13 cellular contexts compared by ENCODE assay signal in genomic region chr1:182806015-182806678, GRCh38. TPM values are rescaled to one million over a fixed set of nuclear protein-coding genes. Genes with fewer than 3 reads are reported as not detected.
A peak's percentile ranks its signal among the peaks of the same experiment; 100 is the strongest.
DNase-seq lines count a peak whose midpoint lies in the region; ATAC-seq, FAIRE-seq and TF ChIP-seq lines count a peak whose summit lies in the region.
"Had no signal": no experiment of that assay in that cellular context is flagged by ENCODE, and none has a peak within 500 bp of the region (broad histone marks: within the 10 kb centered on the region; RNA-seq: fewer than 3 reads in every experiment).

No MANE protein-coding gene starts in this region.

- no peak for TF ChIP-seq EP300 in sigmoid colon (IDR thresholded peaks at IDR 0.05)

- no peak overlapping the region for H3K27ac ChIP-seq in OCI-LY7 (ENCODE audit: low read depth, low read length, poor library complexity, severe bottlenecking)
- no peak overlapping the region for H3K27ac ChIP-seq in sigmoid colon

- TF ChIP-seq CTCF in D721Med (IDR thresholded peaks at IDR 0.05; ENCODE audit: insufficient read depth, missing control alignments) (peak; percentile 34), OCI-LY7 (conservative IDR thresholded peaks at IDR 0.05; ENCODE audit: low read length) (peak; percentile 70), sigmoid colon (IDR thresholded peaks at IDR 0.05) (no peak)

- FAIRE-seq in D721Med (lab: Jason Lieb, UNC) = no peak
- FAIRE-seq: RCC 7860 had no signal

- H3K9me3 ChIP-seq in OCI-LY7 (ENCODE audit: low read length) (no peaks in the 10 kb centered on the region), sigmoid colon (no peaks in the 10 kb centered on the region)

- no peak overlapping the region for H3K27ac Mint-ChIP-seq in stimulated activated memory B cell treated with anti-CD40 and anti-IgM and Interleukin-4, amounts not matched to agents 10 μg/mL and 1 μg/mL and 100 μg/mL, for 72 hours
- H3K27ac Mint-ChIP-seq: activated naive CD4-positive, alpha-beta T cell treated with anti-CD3 and anti-CD28 coated beads, Interleukin-2, amount 50 U/mL, for 24 hours had no signal

- no peaks in the 10 kb centered on the region for H3K27me3 ChIP-seq in sigmoid colon

- H3K4me2 ChIP-seq in OCI-LY7 (ENCODE audit: low read length) = no peak overlapping the region

- no peaks in the 10 kb centered on the region for H3K9me3 Mint-ChIP-seq in stimulated activated memory B cell treated with anti-CD40 and anti-IgM and Interleukin-4, amounts not matched to agents 10 μg/mL and 1 μg/mL and 100 μg/mL, for 72 hours
- H3K9me3 Mint-ChIP-seq: activated naive CD4-positive, alpha-beta T cell treated with anti-CD3 and anti-CD28 coated beads, Interleukin-2, amount 50 U/mL, for 24 hours; naive B cell had no signal

- H4K20me1 ChIP-seq in OCI-LY7 (ENCODE audit: insufficient read depth, low read length) = no peaks in the 10 kb centered on the region

- no peaks in the 10 kb centered on the region for H3K9me2 ChIP-seq in OCI-LY7 (ENCODE audit: insufficient read depth, low read length)

- H2AFZ ChIP-seq in OCI-LY7 (ENCODE audit: low read length) = no peak overlapping the region

- H3K27me3 Mint-ChIP-seq in stimulated activated memory B cell treated with anti-CD40 and anti-IgM and Interleukin-4, amounts not matched to agents 10 μg/mL and 1 μg/mL and 100 μg/mL, for 72 hours = no peaks in the 10 kb centered on the region
- H3K27me3 Mint-ChIP-seq: activated naive CD4-positive, alpha-beta T cell treated with anti-CD3 and anti-CD28 coated beads, Interleukin-2, amount 50 U/mL, for 24 hours; CD4-positive, CD25-positive, alpha-beta regulatory T cell had no signal

- H3K4me3 ChIP-seq in OCI-LY7 (ENCODE audit: low read depth, low read length, poor library complexity, severe bottlenecking) = no peak overlapping the region
- no peak overlapping the region for H3K4me3 ChIP-seq in sigmoid colon

- POLR2A ChIA-PET in OCI-LY7 (lab: Charles Lee) = no interaction called here

- DNase-seq in D721Med (ENCODE audit: insufficient read length, low spot score) (no peak), HT-29 (ENCODE audit: low spot score) (peak; percentile 18), OCI-LY7 (ENCODE audit: low spot score) (peak; percentile 35), iPS-NIHi7 (ENCODE audit: extremely low spot score) (peak; percentile 94), SW480 (ENCODE audit: low spot score) (no peak), Right ventricle myocardium inferior (ENCODE audit: missing footprints) (no peak), sigmoid colon (no peak)
- DNase-seq: CD4-positive, CD25-positive, alpha-beta regulatory T cell; naive B cell; substantia nigra had no signal

- no peak for ATAC-seq in stimulated activated memory B cell treated with anti-CD40 and anti-IgM and Interleukin-4, amounts not matched to agents 10 μg/mL and 1 μg/mL and 100 μg/mL, for 72 hours
- ATAC-seq in Right ventricle myocardium inferior = no peak

- 73 to 76% methylated on average over 11 of the region's 11 CpGs for WGBS in sigmoid colon, 2 donors

- H3K36me3 ChIP-seq in OCI-LY7 (ENCODE audit: insufficient read depth, low read length) (no peaks in the 10 kb centered on the region), sigmoid colon (peaks cover 0 to 38% (median 6%) of the 10 kb centered on the region in 4 donors)

- H3K79me2 ChIP-seq in OCI-LY7 (ENCODE audit: insufficient read depth, low read depth, low read length) = no peaks in the 10 kb centered on the region

- H3K4me1 Mint-ChIP-seq in stimulated activated memory B cell treated with anti-CD40 and anti-IgM and Interleukin-4, amounts not matched to agents 10 μg/mL and 1 μg/mL and 100 μg/mL, for 72 hours = no peaks in the 10 kb centered on the region
- H3K4me1 Mint-ChIP-seq: activated naive CD4-positive, alpha-beta T cell treated with anti-CD3 and anti-CD28 coated beads, Interleukin-2, amount 50 U/mL, for 24 hours; CD4-positive, CD25-positive, alpha-beta regulatory T cell; naive B cell had no signal

- CTCF ChIA-PET in OCI-LY7 (lab: Charles Lee; ENCODE audit: unreplicated experiment) = no interaction called here

- peaks cover 30% of the 10 kb centered on the region for H3K36me3 Mint-ChIP-seq in stimulated activated memory B cell treated with anti-CD40 and anti-IgM and Interleukin-4, amounts not matched to agents 10 μg/mL and 1 μg/mL and 100 μg/mL, for 72 hours

- BruUV-seq in OCI-LY7 (replicated peaks; lab: Mats Ljungman, UMichigan) = no TSS peak

- intact Hi-C loops in OCI-LY7 (cut with micrococcal nuclease; ENCODE audit: unreplicated experiment) (no loop called here), Right ventricle myocardium inferior (cut with DNase I) (no loop called here), sigmoid colon (cut with DNase I) (no loop called here)

- no peak overlapping the region for H3K4me3 Mint-ChIP-seq in stimulated activated memory B cell treated with anti-CD40 and anti-IgM and Interleukin-4, amounts not matched to agents 10 μg/mL and 1 μg/mL and 100 μg/mL, for 72 hours
- H3K4me3 Mint-ChIP-seq: activated naive CD4-positive, alpha-beta T cell treated with anti-CD3 and anti-CD28 coated beads, Interleukin-2, amount 50 U/mL, for 24 hours; CD4-positive, CD25-positive, alpha-beta regulatory T cell; naive B cell had no signal

- H3K4me1 ChIP-seq in OCI-LY7 (ENCODE audit: insufficient read depth, low read length, poor library complexity, severe bottlenecking) (no peaks in the 10 kb centered on the region), sigmoid colon (no peaks in the 10 kb centered on the region)

- no peak for TF ChIP-seq POLR2A in sigmoid colon (IDR thresholded peaks at IDR 0.05)

RNA-seq across cellular contexts. Expression of gene NPL, which starts 16.6 kb away (rescaled TPM):
- total RNA-seq in HT-29 (2014; rRNA removed; shearing (Covaris generic)) = 0.86 and 3.0 TPM in 2 replicates
- total RNA-seq in OCI-LY7 (2014; rRNA removed; shearing (Covaris generic)) = 2.2 and 4.1 TPM in 2 replicates
- total RNA-seq in OCI-LY7 (2022) (6.3 and 7.0 TPM in 2 replicates), Right ventricle myocardium inferior (6.1 TPM), sigmoid colon (10 to 100 TPM in 2 of 4 donors, 1 to 10 TPM in 2; 7.2 to 13.0 (median 11.1) TPM)
- 10 to 100 TPM in 2 of 3 donors, 1 to 10 TPM in 1; 9.2 to 19.9 (median 12.6) TPM for polyA plus RNA-seq in sigmoid colon

RNA-seq across cellular contexts. Expression of gene DHX9, which starts 33.0 kb away (rescaled TPM):
- total RNA-seq in HT-29 (2014; rRNA removed; shearing (Covaris generic)) = 115 and 131 TPM in 2 replicates
- 217 and 276 TPM in 2 replicates for total RNA-seq in OCI-LY7 (2014; rRNA removed; shearing (Covaris generic))
- total RNA-seq in OCI-LY7 (2022) = 251 and 271 TPM in 2 replicates
- 65.3 TPM for total RNA-seq in Right ventricle myocardium inferior
- 10 to 100 TPM; 66.4 to 75.4 (median 69.0) TPM for total RNA-seq in sigmoid colon
- 10 to 100 TPM; 25.4 to 96.7 (median 37.8) TPM for polyA plus RNA-seq in sigmoid colon

Comparison
In these comparisons a context has a peak if more than half of its experiments do, and no peak if none do; other contexts are left out.
1. DNase-seq: peak in HT-29 (single experiment), OCI-LY7 (single experiment) and iPS-NIHi7 (single experiment); none in D721Med (single experiment), SW480 (single experiment), Right ventricle myocardium inferior (single experiment) and sigmoid colon (single experiment).
2. CTCF ChIP-seq: peak in D721Med (single experiment) and OCI-LY7 (single experiment); none in sigmoid colon (0 of 4).